11 cellular contexts compared by ENCODE assay signal in genomic region chr3:10185804-10186762, GRCh38. TPM values are rescaled to one million over a fixed set of nuclear protein-coding genes. Genes with fewer than 3 reads are reported as not detected.
DNase-seq lines count a peak whose midpoint lies in the region; ATAC-seq and TF ChIP-seq lines count a peak whose summit lies in the region.
"Had no signal": no experiment of that assay in that cellular context is flagged by ENCODE, and none has a peak within 500 bp of the region (broad histone marks: within the 10 kb centered on the region; RNA-seq: fewer than 3 reads in every experiment).

No MANE protein-coding gene starts in this region.

- no peaks in the 10 kb centered on the region for H3K27me3 Mint-ChIP-seq in activated T-cell treated with anti-CD3 and anti-CD28 coated beads, Interleukin-2, amount 50 U/mL, for 72 hours (ENCODE audit: low read depth)
- H3K27me3 Mint-ChIP-seq in activated T-helper 2 cell treated with anti-CD3 and anti-CD28 coated beads, Interferon-gamma antibody, Interleukin-2, Interleukin-4, amounts not matched to agents 10 μg/mL and 5 μg/mL and 100 μg/mL, durations not matched to agents 14 hours and 24 hours and 36 hours (ENCODE audit: low read depth): no peaks in the 10 kb centered on the region

- no peaks in the 10 kb centered on the region for H3K9me3 ChIP-seq in left lung
- H3K9me3 ChIP-seq in transverse colon: no peaks in the 10 kb centered on the region
- H3K9me3 ChIP-seq in thyroid gland: no peaks in the 10 kb centered on the region
- H3K9me3 ChIP-seq: adrenal gland had no signal

- intact Hi-C loops in activated T-helper 2 cell treated with anti-CD3 and anti-CD28 coated beads, Interferon-gamma antibody, Interleukin-2, Interleukin-4, amounts not matched to agents 10 μg/mL and 5 μg/mL and 100 μg/mL, durations not matched to agents 14 hours and 24 hours and 36 hours (cut with micrococcal nuclease): loop anchor here (1.0 to 2.0 kb wide), 5 partner anchors 13 to 43 kb away; no protein-coding TSS in a partner anchor
- intact Hi-C loops in left lung (cut with DNase I) (no loop called here), transverse colon (cut with DNase I; ENCODE audit: low total_unique reads) (no loop called here), thyroid gland (cut with DNase I) (no loop called here)

- H3K4me1 Mint-ChIP-seq in activated T-cell treated with anti-CD3 and anti-CD28 coated beads, Interleukin-2, amount 50 U/mL, for 72 hours (ENCODE audit: low read depth): peaks cover 55% of the 10 kb centered on the region
- H3K4me1 Mint-ChIP-seq in activated T-helper 2 cell treated with anti-CD3 and anti-CD28 coated beads, Interferon-gamma antibody, Interleukin-2, Interleukin-4, amounts not matched to agents 10 μg/mL and 5 μg/mL and 100 μg/mL, durations not matched to agents 14 hours and 24 hours and 36 hours (ENCODE audit: low read depth): peaks cover 53% of the 10 kb centered on the region

- peak; percentile 39 to 41 for ATAC-seq in activated T-cell treated with anti-CD3 and anti-CD28 coated beads, Interleukin-2, amount 50 U/mL, for 72 hours (replicated peaks in 1 of 2)
- no peak for ATAC-seq in left lung
- ATAC-seq: GM12878 had no signal

- TF ChIP-seq POLR2A in transverse colon (IDR thresholded peaks at IDR 0.05) (no peak), thyroid gland (IDR thresholded peaks at IDR 0.05) (no peak)

- peak overlapping the region; percentile 92 for H3K27ac Mint-ChIP-seq in activated T-cell treated with anti-CD3 and anti-CD28 coated beads, Interleukin-2, amount 50 U/mL, for 72 hours
- peak overlapping the region; percentile 66 for H3K27ac Mint-ChIP-seq in activated T-helper 2 cell treated with anti-CD3 and anti-CD28 coated beads, Interferon-gamma antibody, Interleukin-2, Interleukin-4, amounts not matched to agents 10 μg/mL and 5 μg/mL and 100 μg/mL, durations not matched to agents 14 hours and 24 hours and 36 hours

- no peak for TF ChIP-seq CTCF in left lung (IDR thresholded peaks at IDR 0.05)
- no peak for TF ChIP-seq CTCF in transverse colon (IDR thresholded peaks at IDR 0.05)
- no peak for TF ChIP-seq CTCF in thyroid gland (IDR thresholded peaks at IDR 0.05)

- H3K36me3 ChIP-seq in left lung: peaks cover 0 to 10% of the 10 kb centered on the region in 2 donors
- H3K36me3 ChIP-seq in transverse colon: no peaks in the 10 kb centered on the region
- no peaks in the 10 kb centered on the region for H3K36me3 ChIP-seq in thyroid gland
- H3K36me3 ChIP-seq: adrenal gland had no signal

- peaks cover 22 to 70% of the 10 kb centered on the region in 2 donors for H3K4me1 ChIP-seq in left lung
- H3K4me1 ChIP-seq in transverse colon: peaks cover 16 to 25% (median 21%) of the 10 kb centered on the region in 4 donors
- peaks cover 15 to 48% of the 10 kb centered on the region in 2 donors for H3K4me1 ChIP-seq in thyroid gland

- H3K9me3 Mint-ChIP-seq in activated T-cell treated with anti-CD3 and anti-CD28 coated beads, Interleukin-2, amount 50 U/mL, for 72 hours: no peaks in the 10 kb centered on the region
- no peaks in the 10 kb centered on the region for H3K9me3 Mint-ChIP-seq in activated T-helper 2 cell treated with anti-CD3 and anti-CD28 coated beads, Interferon-gamma antibody, Interleukin-2, Interleukin-4, amounts not matched to agents 10 μg/mL and 5 μg/mL and 100 μg/mL, durations not matched to agents 14 hours and 24 hours and 36 hours

- H3K36me3 Mint-ChIP-seq in activated T-cell treated with anti-CD3 and anti-CD28 coated beads, Interleukin-2, amount 50 U/mL, for 72 hours (ENCODE audit: insufficient read depth in 2 of 2): no peaks in the 10 kb centered on the region
- peaks cover 2% of the 10 kb centered on the region for H3K36me3 Mint-ChIP-seq in activated T-helper 2 cell treated with anti-CD3 and anti-CD28 coated beads, Interferon-gamma antibody, Interleukin-2, Interleukin-4, amounts not matched to agents 10 μg/mL and 5 μg/mL and 100 μg/mL, durations not matched to agents 14 hours and 24 hours and 36 hours (ENCODE audit: low read depth)

- 73 to 77% methylated on average over 5 to 12 of the region's 12 CpGs for WGBS in transverse colon (ENCODE audit: low coverage in 1 of 2), 2 donors
- 76 to 87% methylated on average over 12 of the region's 12 CpGs for WGBS in thyroid gland, 2 donors

- no peak overlapping the region for H3K4me3 ChIP-seq in left lung
- no peak overlapping the region for H3K4me3 ChIP-seq in transverse colon
- no peak overlapping the region for H3K4me3 ChIP-seq in thyroid gland (replicated peaks in 1 of 3)
- H3K4me3 ChIP-seq: adrenal gland, GM12878 had no signal

- H3K27ac ChIP-seq in left lung (peak overlapping the region; percentile 27 to 66), transverse colon (peak overlapping the region in 3 of 4 donors; percentile 3 to 23 (median 21)), thyroid gland (peak overlapping the region in 1 of 3 donors; percentile 47)

- in situ Hi-C loops in transverse colon (cut with MboI; ENCODE audit: low pct_ligation_motif_present in 1 of 4, low pct_unique_long_range_greater_than_20kb in 1 of 4, low sequenced_read_pairs in 3 of 4): no loop called here

- no peak for DNase-seq in activated T-cell treated with anti-CD3 and anti-CD28 coated beads, Interleukin-2, amount 50 U/mL, for 72 hours
- DNase-seq in activated T-cell treated with anti-CD3 and anti-CD28 coated beads, Interleukin-2, amount 50 U/mL, for 1 hour: no peak
- peak; percentile 25 for DNase-seq in activated T-helper 2 cell treated with anti-CD3 and anti-CD28 coated beads, Interferon-gamma antibody, Interleukin-2, Interleukin-4, amounts not matched to agents 10 μg/mL and 5 μg/mL and 100 μg/mL, durations not matched to agents 14 hours and 24 hours and 36 hours (ENCODE audit: low spot score)
- DNase-seq in left lung (no peak), transverse colon (no peak), NCI-H2029 treated with DMSO at 0.1 percent for 48 hours (lab: John Stamatoyannopoulos, UW) (no peak), thyroid gland (no peak)
- DNase-seq in stimulated activated CD4-positive, alpha-beta T cell treated with anti-CD3 and anti-CD28 coated beads, Interleukin-1b, Interleukin-23, amount 100 ng/mL, for 48 hours: no peak
- DNase-seq: adrenal gland, NCI-H1930 had no signal

- no peak for TF ChIP-seq EP300 in transverse colon (IDR thresholded peaks at IDR 0.05; ENCODE audit: low read depth)

- H3K27me3 ChIP-seq in left lung (no peaks in the 10 kb centered on the region), transverse colon (no peaks in the 10 kb centered on the region), thyroid gland (no peaks in the 10 kb centered on the region)
- H3K27me3 ChIP-seq: adrenal gland had no signal

- H3K4me3 Mint-ChIP-seq in activated T-cell treated with anti-CD3 and anti-CD28 coated beads, Interleukin-2, amount 50 U/mL, for 72 hours: peak overlapping the region in 1 of 2 donors; percentile 52
- H3K4me3 Mint-ChIP-seq in activated T-helper 2 cell treated with anti-CD3 and anti-CD28 coated beads, Interferon-gamma antibody, Interleukin-2, Interleukin-4, amounts not matched to agents 10 μg/mL and 5 μg/mL and 100 μg/mL, durations not matched to agents 14 hours and 24 hours and 36 hours (ENCODE audit: low read depth): peak overlapping the region; percentile 9

RNA-seq across cellular contexts. Expression of gene IRAK2, which starts 21.4 kb away (rescaled TPM):
- 10 to 100 TPM in 1 of 2 donors, 1 to 10 TPM in 1; 9.4 to 11.8 TPM for total RNA-seq in activated T-cell treated with anti-CD3 and anti-CD28 coated beads, Interleukin-2, amount 50 U/mL, for 72 hours
- total RNA-seq in activated T-helper 2 cell treated with anti-CD3 and anti-CD28 coated beads, Interferon-gamma antibody, Interleukin-2, Interleukin-4, amounts not matched to agents 10 μg/mL and 5 μg/mL and 100 μg/mL, durations not matched to agents 14 hours and 24 hours and 36 hours: 2.4 and 2.6 TPM in 2 replicates
- 1 to 10 TPM; 3.3 to 8.5 TPM for total RNA-seq in left lung
- total RNA-seq in transverse colon: 1 to 10 TPM in 3 of 4 donors, under 1 TPM in 1; 0.20 to 4.9 (median 3.4) TPM
- total RNA-seq in thyroid gland: 1 to 10 TPM; 5.0 to 9.1 (median 7.4) TPM

RNA-seq across cellular contexts. Expression of gene VHL, which starts 44.5 kb away (rescaled TPM):
- 10 to 100 TPM; 61.1 to 61.7 TPM for total RNA-seq in activated T-cell treated with anti-CD3 and anti-CD28 coated beads, Interleukin-2, amount 50 U/mL, for 72 hours
- 54.0 and 54.9 TPM in 2 replicates for total RNA-seq in activated T-helper 2 cell treated with anti-CD3 and anti-CD28 coated beads, Interferon-gamma antibody, Interleukin-2, Interleukin-4, amounts not matched to agents 10 μg/mL and 5 μg/mL and 100 μg/mL, durations not matched to agents 14 hours and 24 hours and 36 hours
- 10 to 100 TPM; 36.8 to 40.7 TPM for total RNA-seq in left lung
- 10 to 100 TPM; 23.9 to 48.4 (median 34.6) TPM for total RNA-seq in transverse colon
- total RNA-seq in thyroid gland: 10 to 100 TPM; 55.0 to 60.1 (median 58.5) TPM
